In genomic region chr16:14486520-14487303, GRCh38 we compare ENCODE assay signal across 8 cellular contexts.
DNase-seq lines count a peak whose midpoint lies in the region; ATAC-seq and TF ChIP-seq lines count a peak whose summit lies in the region.

No MANE protein-coding gene starts in this region.

- DNase-seq in HPDE6-E6E7 (ENCODE audit: extremely low spot score) (peak; percentile 86), SK-MEL-5 (ENCODE audit: low read depth, low spot score) (peak; percentile 73), mucosa of descending colon (peak in 2 of 3 donors; percentile 63 to 89)
- DNase-seq in activated CD4-positive, alpha-beta T cell treated with anti-CD3 and anti-CD28 coated beads, Interleukin-2, amount 50 U/mL, for 1 hour, result no peak
- DNase-seq in activated naive CD4-positive, alpha-beta T cell (lab: John Stamatoyannopoulos, UW), result no peak

- H3K9me3 ChIP-seq in mucosa of descending colon, result no peaks in the 10 kb centered on the region

- ATAC-seq in esophagus mucosa, result peak; percentile 87
- ATAC-seq in mucosa of descending colon, result peak; percentile 92
- no peak for ATAC-seq in GM18867 (IDR thresholded peaks at IDR 0.05; ENCODE audit: unreplicated experiment)
- ATAC-seq in HG02973 (IDR thresholded peaks at IDR 0.05; ENCODE audit: unreplicated experiment), result no peak

- H3K36me3 ChIP-seq in mucosa of descending colon (ENCODE audit: low read depth), result no peaks in the 10 kb centered on the region

- no peak for TF ChIP-seq CTCF in mucosa of descending colon (IDR thresholded peaks at IDR 0.05)

- in situ Hi-C loops in SK-MEL-5 (cut with HindIII; ENCODE audit: low pct_unique_long_range_greater_than_20kb, low sequenced_read_pairs), result no loop called here

- peaks cover 6% of the 10 kb centered on the region for H3K4me1 ChIP-seq in mucosa of descending colon (ENCODE audit: low read depth)

- intact Hi-C loops in mucosa of descending colon (cut with DNase I, micrococcal nuclease), result no loop called here

- no peak overlapping the region for H3K4me3 ChIP-seq in mucosa of descending colon

Comparison
In these comparisons a context has a peak if more than half of its experiments do, and no peak if none do; other contexts are left out.
1. DNase-seq: peak in HPDE6-E6E7 (single experiment), SK-MEL-5 (single experiment) and mucosa of descending colon (2 of 3); none in activated CD4-positive, alpha-beta T cell treated with anti-CD3 and anti-CD28 coated beads, Interleukin-2, amount 50 U/mL, for 1 hour (single experiment) and activated naive CD4-positive, alpha-beta T cell (0 of 4).
2. ATAC-seq: peak in esophagus mucosa (single experiment) and mucosa of descending colon (single experiment); none in GM18867 (single experiment) and HG02973 (single experiment).